Comparison of ENCODE assay signal across 9 cellular contexts in genomic region chr1:182413969-182414368, GRCh38. TPM values are rescaled to one million over a fixed set of nuclear protein-coding genes. Genes with fewer than 3 reads are reported as not detected.
"Had no signal": no experiment of that assay in that cellular context is flagged by ENCODE, and none has a peak within 500 bp of the region (broad histone marks: within the 10 kb centered on the region; RNA-seq: fewer than 3 reads in every experiment).

No MANE protein-coding gene starts in this region.

- ATAC-seq: GM12878 had no signal

- FAIRE-seq: G401.6, GM12878, GM12891, GM12892, GM18507, GM19239 had no signal

- DNase-seq: GDM1, GF-D8 had no signal

- H3K4me3 ChIP-seq: GM12878 had no signal

RNA-seq across cellular contexts. Expression of gene TEDDM1, which starts 13.5 kb away (rescaled TPM):
- total RNA-seq: G401, GM12878 had no signal

RNA-seq across cellular contexts. Expression of gene RGSL1, which starts 36.0 kb away (rescaled TPM):
- total RNA-seq: G401 had no signal
